1 cellular context compared by ENCODE assay signal in the genomic region with DNA sequence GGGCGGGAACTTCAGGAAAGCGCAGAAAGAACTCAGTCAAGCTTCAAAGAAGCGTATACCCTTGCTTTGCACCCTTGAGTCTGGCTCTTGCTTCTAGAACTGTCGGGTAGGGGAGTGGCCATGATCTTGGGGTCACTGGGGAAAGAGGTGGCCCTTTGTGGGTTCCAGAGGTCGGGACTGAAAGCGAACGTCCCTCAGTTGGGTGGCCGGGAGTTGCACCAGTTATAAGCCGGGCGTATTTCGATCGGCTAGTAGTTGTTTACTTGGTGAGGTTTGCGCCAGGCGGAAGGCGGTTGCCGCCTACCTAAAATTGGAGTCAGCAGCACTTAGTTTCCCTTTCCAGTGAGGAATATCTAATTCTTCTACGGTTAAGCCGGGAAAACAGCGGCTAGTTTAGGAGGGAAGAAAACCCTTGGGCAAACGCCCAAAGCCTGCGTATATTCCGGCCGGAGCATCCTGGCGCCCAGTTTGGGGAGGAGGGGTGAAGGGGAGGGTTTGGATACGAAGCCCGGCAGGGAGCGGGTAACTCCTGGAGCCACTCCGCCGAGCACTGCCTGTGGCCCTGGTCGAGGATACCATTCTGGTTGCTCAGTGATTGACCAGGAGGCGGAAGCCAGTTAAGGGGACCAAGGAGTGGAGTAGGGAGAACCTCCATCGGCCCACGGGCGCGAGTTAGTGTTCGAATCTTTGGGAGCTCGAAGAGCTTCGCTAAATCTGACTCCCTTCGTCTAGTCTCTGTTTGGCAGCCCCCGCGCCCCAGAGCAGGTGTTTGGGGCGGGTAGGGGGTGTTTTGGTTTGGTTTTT.
TF ChIP-seq lines count a peak whose summit lies in the region.

No MANE protein-coding gene starts in this region.

TF ChIP-seq in K562, 482 proteins besides CTCF, POLR2A, EP300 and RAD21 (continues in another document):
- TF ChIP-seq, protein P1, sequence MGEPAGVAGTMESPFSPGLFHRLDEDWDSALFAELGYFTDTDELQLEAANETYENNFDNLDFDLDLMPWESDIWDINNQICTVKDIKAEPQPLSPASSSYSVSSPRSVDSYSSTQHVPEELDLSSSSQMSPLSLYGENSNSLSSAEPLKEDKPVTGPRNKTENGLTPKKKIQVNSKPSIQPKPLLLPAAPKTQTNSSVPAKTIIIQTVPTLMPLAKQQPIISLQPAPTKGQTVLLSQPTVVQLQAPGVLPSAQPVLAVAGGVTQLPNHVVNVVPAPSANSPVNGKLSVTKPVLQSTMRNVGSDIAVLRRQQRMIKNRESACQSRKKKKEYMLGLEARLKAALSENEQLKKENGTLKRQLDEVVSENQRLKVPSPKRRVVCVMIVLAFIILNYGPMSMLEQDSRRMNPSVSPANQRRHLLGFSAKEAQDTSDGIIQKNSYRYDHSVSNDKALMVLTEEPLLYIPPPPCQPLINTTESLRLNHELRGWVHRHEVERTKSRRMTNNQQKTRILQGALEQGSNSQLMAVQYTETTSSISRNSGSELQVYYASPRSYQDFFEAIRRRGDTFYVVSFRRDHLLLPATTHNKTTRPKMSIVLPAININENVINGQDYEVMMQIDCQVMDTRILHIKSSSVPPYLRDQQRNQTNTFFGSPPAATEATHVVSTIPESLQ (CRISPR knock-in tag; IDR thresholded peaks at IDR 0.05) = no peak
- TF ChIP-seq CBFA2T2 (conservative IDR thresholded peaks at IDR 0.05) (no peak), TCF7L2 (IDR thresholded peaks at IDR 0.05; ENCODE audit: low read depth, low read length) (no peak), SMAD2 (IDR thresholded peaks at IDR 0.05; ENCODE audit: low read depth, low read length) (no peak), ZZZ3 (IDR thresholded peaks at IDR 0.05) (no peak), FOXJ2 (tag; IDR thresholded peaks at IDR 0.05) (no peak), ZC3H4 (CRISPR knock-in tag; IDR thresholded peaks at IDR 0.05; ENCODE audit: borderline replicate concordance) (no peak), ZNF239 (CRISPR knock-in tag; IDR thresholded peaks at IDR 0.05) (no peak), SUPT5H (IDR thresholded peaks at IDR 0.05) (no peak), ESRRA (IDR thresholded peaks at IDR 0.05; ENCODE audit: borderline replicate concordance, low read depth) (no peak), TARDBP (IDR thresholded peaks at IDR 0.05) (no peak), ZNF133 (CRISPR knock-in tag; IDR thresholded peaks at IDR 0.05) (no peak), ZFP1 (CRISPR knock-in tag; IDR thresholded peaks at IDR 0.05) (no peak), BACH1 (tag; IDR thresholded peaks at IDR 0.05) (no peak), CBX3 (IDR thresholded peaks at IDR 0.05; ENCODE audit: borderline replicate concordance in 1 of 2, low read length in 2 of 2) (0 out of 3 replicates have a peak, but pooled peaks of 1 of the 2 experiments have one; percentile 1), MTA3 (IDR thresholded peaks at IDR 0.05; ENCODE audit: borderline replicate concordance) (0 out of 2 replicates have a peak, but pooled peaks have one; percentile 11), KAT8 (IDR thresholded peaks at IDR 0.05; ENCODE audit: low read depth) (no peak), GATAD2A (IDR thresholded peaks at IDR 0.05) (no peak), NFYB (IDR thresholded peaks at IDR 0.05; ENCODE audit: extremely low read depth, insufficient read length) (no peak), ARID1B (IDR thresholded peaks at IDR 0.05) (0 out of 2 replicates have a peak, but pooled peaks have one; percentile 1), HDAC3 (IDR thresholded peaks at IDR 0.05; ENCODE audit: borderline replicate concordance, partially characterized antibody) (no peak), GABPB1 (CRISPR knock-in tag; IDR thresholded peaks at IDR 0.05) (no peak), TRIM24 (IDR thresholded peaks at IDR 0.05) (peak in 1 of 2 experiments; percentile 6; a peak in 1 of 4 replicates), LARP7 (IDR thresholded peaks at IDR 0.05) (no peak), KLF10 (CRISPR knock-in tag; IDR thresholded peaks at IDR 0.05) (no peak), BRD9 (IDR thresholded peaks at IDR 0.05; ENCODE audit: low read depth, partially characterized antibody) (no peak), JUN (IDR thresholded peaks at IDR 0.05; ENCODE audit: borderline replicate concordance, low read depth, low read length) (no peak), JUN (CRISPR knock-in tag; IDR thresholded peaks at IDR 0.05; ENCODE audit: borderline replicate concordance) (no peak), KLF6 (CRISPR knock-in tag; IDR thresholded peaks at IDR 0.05; ENCODE audit: borderline replicate concordance) (no peak)
- TF ChIP-seq, protein P2, sequence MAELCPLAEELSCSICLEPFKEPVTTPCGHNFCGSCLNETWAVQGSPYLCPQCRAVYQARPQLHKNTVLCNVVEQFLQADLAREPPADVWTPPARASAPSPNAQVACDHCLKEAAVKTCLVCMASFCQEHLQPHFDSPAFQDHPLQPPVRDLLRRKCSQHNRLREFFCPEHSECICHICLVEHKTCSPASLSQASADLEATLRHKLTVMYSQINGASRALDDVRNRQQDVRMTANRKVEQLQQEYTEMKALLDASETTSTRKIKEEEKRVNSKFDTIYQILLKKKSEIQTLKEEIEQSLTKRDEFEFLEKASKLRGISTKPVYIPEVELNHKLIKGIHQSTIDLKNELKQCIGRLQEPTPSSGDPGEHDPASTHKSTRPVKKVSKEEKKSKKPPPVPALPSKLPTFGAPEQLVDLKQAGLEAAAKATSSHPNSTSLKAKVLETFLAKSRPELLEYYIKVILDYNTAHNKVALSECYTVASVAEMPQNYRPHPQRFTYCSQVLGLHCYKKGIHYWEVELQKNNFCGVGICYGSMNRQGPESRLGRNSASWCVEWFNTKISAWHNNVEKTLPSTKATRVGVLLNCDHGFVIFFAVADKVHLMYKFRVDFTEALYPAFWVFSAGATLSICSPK (IDR thresholded peaks at IDR 0.05; ENCODE audit: borderline replicate concordance) = no peak
- TF ChIP-seq, protein P3, sequence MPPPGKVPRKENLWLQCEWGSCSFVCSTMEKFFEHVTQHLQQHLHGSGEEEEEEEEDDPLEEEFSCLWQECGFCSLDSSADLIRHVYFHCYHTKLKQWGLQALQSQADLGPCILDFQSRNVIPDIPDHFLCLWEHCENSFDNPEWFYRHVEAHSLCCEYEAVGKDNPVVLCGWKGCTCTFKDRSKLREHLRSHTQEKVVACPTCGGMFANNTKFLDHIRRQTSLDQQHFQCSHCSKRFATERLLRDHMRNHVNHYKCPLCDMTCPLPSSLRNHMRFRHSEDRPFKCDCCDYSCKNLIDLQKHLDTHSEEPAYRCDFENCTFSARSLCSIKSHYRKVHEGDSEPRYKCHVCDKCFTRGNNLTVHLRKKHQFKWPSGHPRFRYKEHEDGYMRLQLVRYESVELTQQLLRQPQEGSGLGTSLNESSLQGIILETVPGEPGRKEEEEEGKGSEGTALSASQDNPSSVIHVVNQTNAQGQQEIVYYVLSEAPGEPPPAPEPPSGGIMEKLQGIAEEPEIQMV (tag; conservative IDR thresholded peaks at IDR 0.05; ENCODE audit: low read depth) = no peak
- TF ChIP-seq, protein P4, sequence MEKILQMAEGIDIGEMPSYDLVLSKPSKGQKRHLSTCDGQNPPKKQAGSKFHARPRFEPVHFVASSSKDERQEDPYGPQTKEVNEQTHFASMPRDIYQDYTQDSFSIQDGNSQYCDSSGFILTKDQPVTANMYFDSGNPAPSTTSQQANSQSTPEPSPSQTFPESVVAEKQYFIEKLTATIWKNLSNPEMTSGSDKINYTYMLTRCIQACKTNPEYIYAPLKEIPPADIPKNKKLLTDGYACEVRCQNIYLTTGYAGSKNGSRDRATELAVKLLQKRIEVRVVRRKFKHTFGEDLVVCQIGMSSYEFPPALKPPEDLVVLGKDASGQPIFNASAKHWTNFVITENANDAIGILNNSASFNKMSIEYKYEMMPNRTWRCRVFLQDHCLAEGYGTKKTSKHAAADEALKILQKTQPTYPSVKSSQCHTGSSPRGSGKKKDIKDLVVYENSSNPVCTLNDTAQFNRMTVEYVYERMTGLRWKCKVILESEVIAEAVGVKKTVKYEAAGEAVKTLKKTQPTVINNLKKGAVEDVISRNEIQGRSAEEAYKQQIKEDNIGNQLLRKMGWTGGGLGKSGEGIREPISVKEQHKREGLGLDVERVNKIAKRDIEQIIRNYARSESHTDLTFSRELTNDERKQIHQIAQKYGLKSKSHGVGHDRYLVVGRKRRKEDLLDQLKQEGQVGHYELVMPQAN (IDR thresholded peaks at IDR 0.05; ENCODE audit: borderline replicate concordance) = 0 out of 2 replicates have a peak, but pooled peaks have one; percentile 1
- TF ChIP-seq, protein P5, sequence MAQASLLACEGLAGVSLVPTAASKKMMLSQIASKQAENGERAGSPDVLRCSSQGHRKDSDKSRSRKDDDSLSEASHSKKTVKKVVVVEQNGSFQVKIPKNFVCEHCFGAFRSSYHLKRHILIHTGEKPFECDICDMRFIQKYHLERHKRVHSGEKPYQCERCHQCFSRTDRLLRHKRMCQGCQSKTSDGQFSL (CRISPR knock-in tag; IDR thresholded peaks at IDR 0.05) = no peak
- TF ChIP-seq, protein P5 (tag; IDR thresholded peaks at IDR 0.05) = no peak
- TF ChIP-seq, protein P6, sequence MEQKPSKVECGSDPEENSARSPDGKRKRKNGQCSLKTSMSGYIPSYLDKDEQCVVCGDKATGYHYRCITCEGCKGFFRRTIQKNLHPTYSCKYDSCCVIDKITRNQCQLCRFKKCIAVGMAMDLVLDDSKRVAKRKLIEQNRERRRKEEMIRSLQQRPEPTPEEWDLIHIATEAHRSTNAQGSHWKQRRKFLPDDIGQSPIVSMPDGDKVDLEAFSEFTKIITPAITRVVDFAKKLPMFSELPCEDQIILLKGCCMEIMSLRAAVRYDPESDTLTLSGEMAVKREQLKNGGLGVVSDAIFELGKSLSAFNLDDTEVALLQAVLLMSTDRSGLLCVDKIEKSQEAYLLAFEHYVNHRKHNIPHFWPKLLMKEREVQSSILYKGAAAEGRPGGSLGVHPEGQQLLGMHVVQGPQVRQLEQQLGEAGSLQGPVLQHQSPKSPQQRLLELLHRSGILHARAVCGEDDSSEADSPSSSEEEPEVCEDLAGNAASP (IDR thresholded peaks at IDR 0.05) = no peak
- TF ChIP-seq, protein P7, sequence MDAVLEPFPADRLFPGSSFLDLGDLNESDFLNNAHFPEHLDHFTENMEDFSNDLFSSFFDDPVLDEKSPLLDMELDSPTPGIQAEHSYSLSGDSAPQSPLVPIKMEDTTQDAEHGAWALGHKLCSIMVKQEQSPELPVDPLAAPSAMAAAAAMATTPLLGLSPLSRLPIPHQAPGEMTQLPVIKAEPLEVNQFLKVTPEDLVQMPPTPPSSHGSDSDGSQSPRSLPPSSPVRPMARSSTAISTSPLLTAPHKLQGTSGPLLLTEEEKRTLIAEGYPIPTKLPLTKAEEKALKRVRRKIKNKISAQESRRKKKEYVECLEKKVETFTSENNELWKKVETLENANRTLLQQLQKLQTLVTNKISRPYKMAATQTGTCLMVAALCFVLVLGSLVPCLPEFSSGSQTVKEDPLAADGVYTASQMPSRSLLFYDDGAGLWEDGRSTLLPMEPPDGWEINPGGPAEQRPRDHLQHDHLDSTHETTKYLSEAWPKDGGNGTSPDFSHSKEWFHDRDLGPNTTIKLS (IDR thresholded peaks at IDR 0.05; ENCODE audit: borderline replicate concordance, low read depth) = no peak
- TF ChIP-seq, protein P8, sequence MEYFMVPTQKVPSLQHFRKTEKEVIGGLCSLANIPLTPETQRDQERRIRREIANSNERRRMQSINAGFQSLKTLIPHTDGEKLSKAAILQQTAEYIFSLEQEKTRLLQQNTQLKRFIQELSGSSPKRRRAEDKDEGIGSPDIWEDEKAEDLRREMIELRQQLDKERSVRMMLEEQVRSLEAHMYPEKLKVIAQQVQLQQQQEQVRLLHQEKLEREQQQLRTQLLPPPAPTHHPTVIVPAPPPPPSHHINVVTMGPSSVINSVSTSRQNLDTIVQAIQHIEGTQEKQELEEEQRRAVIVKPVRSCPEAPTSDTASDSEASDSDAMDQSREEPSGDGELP (CRISPR knock-in tag; IDR thresholded peaks at IDR 0.05; ENCODE audit: borderline replicate concordance) = 0 out of 2 replicates have a peak, but pooled peaks have one; percentile 10
- TF ChIP-seq, protein P9, sequence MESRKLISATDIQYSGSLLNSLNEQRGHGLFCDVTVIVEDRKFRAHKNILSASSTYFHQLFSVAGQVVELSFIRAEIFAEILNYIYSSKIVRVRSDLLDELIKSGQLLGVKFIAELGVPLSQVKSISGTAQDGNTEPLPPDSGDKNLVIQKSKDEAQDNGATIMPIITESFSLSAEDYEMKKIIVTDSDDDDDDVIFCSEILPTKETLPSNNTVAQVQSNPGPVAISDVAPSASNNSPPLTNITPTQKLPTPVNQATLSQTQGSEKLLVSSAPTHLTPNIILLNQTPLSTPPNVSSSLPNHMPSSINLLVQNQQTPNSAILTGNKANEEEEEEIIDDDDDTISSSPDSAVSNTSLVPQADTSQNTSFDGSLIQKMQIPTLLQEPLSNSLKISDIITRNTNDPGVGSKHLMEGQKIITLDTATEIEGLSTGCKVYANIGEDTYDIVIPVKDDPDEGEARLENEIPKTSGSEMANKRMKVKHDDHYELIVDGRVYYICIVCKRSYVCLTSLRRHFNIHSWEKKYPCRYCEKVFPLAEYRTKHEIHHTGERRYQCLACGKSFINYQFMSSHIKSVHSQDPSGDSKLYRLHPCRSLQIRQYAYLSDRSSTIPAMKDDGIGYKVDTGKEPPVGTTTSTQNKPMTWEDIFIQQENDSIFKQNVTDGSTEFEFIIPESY (CRISPR knock-in tag; IDR thresholded peaks at IDR 0.05) = peak; percentile 14; the same call in 1 of the 2 replicates
